Comparison of ENCODE assay signal across 1 cellular context in genomic region chr1:41432481-41433280, GRCh38.
TF ChIP-seq lines count a peak whose summit lies in the region.

No MANE protein-coding gene starts in this region.

TF ChIP-seq in K562, 482 proteins besides CTCF, POLR2A, EP300 and RAD21 (continued from another document and continues in another):
- TF ChIP-seq CREB1 (IDR thresholded peaks at IDR 0.05) (no peak), CREB1 (CRISPR knock-in tag; IDR thresholded peaks at IDR 0.05) (peak; percentile 73), ESRRB (CRISPR knock-in tag; IDR thresholded peaks at IDR 0.05; ENCODE audit: borderline replicate concordance) (no peak), ZHX1 (conservative IDR thresholded peaks at IDR 0.05; ENCODE audit: low read length) (0 out of 2 replicates have a peak, but pooled peaks have one; percentile 66), COPS2 (conservative IDR thresholded peaks at IDR 0.05) (no peak), EWSR1 (IDR thresholded peaks at IDR 0.05; ENCODE audit: borderline replicate concordance, low read depth, partially characterized antibody) (no peak), RAD51 (IDR thresholded peaks at IDR 0.05; ENCODE audit: borderline replicate concordance, low read depth) (no peak), SNRNP70 (optimal IDR thresholded peaks at IDR 0.05; ENCODE audit: low read depth, low read length) (no peak), SMAD4 (CRISPR knock-in tag; conservative IDR thresholded peaks at IDR 0.05) (peak; percentile 58; the same call in 1 of the 2 replicates), RREB1 (CRISPR knock-in tag; IDR thresholded peaks at IDR 0.05) (peak; percentile 34; the same call in 1 of the 2 replicates), ZNF384 (IDR thresholded peaks at IDR 0.05; ENCODE audit: low read depth, low read length) (no peak), YY1 (IDR thresholded peaks at IDR 0.05; ENCODE audit: borderline replicate concordance in 1 of 3, control insufficient read depth in 1 of 3, extremely low read depth in 1 of 3, insufficient read depth in 3 of 3, insufficient read length in 1 of 3, insufficient replicate concordance in 2 of 3, low read depth in 1 of 3, low read length in 2 of 3) (peak in 2 of 3 experiments; percentile 54 to 55), XRCC5 (IDR thresholded peaks at IDR 0.05; ENCODE audit: low read depth, low read length) (peak; percentile 86), NR2C1 (IDR thresholded peaks at IDR 0.05) (peak; percentile 82), NR2C1 (tag; IDR thresholded peaks at IDR 0.05) (peak; percentile 90), DIDO1 (tag; IDR thresholded peaks at IDR 0.05; ENCODE audit: low read depth) (no peak), JUN (IDR thresholded peaks at IDR 0.05; ENCODE audit: borderline replicate concordance, low read depth, low read length) (peak; percentile 94), JUN (CRISPR knock-in tag; IDR thresholded peaks at IDR 0.05; ENCODE audit: borderline replicate concordance) (no peak), RB1 (IDR thresholded peaks at IDR 0.05; ENCODE audit: low read depth) (peak; percentile 88), CBX5 (IDR thresholded peaks at IDR 0.05; ENCODE audit: borderline replicate concordance, low read depth) (no peak), ATF7 (IDR thresholded peaks at IDR 0.05) (peak; percentile 51; the same call in 1 of the 2 replicates), ZNF133 (CRISPR knock-in tag; IDR thresholded peaks at IDR 0.05) (peak; percentile 23; the same call in 1 of the 2 replicates), ZBED1 (IDR thresholded peaks at IDR 0.05) (no peak), KAT7 (CRISPR knock-in tag; IDR thresholded peaks at IDR 0.05; ENCODE audit: borderline replicate concordance) (no peak), TAF15 (IDR thresholded peaks at IDR 0.05; ENCODE audit: low read depth, low read length) (no peak), MBD2 (IDR thresholded peaks at IDR 0.05; ENCODE audit: borderline replicate concordance, low read depth) (no peak), ESRRA (IDR thresholded peaks at IDR 0.05; ENCODE audit: borderline replicate concordance, low read depth) (peak; percentile 98), ZNF511 (CRISPR knock-in tag; IDR thresholded peaks at IDR 0.05) (peak; percentile 81; the same call in 1 of the 2 replicates), CGGBP1 (CRISPR knock-in tag; IDR thresholded peaks at IDR 0.05) (no peak), NR2C2 (CRISPR knock-in tag; IDR thresholded peaks at IDR 0.05) (peak; percentile 82; the same call in 1 of the 2 replicates), NR2C2 (tag; IDR thresholded peaks at IDR 0.05) (peak; percentile 92), HCFC1 (IDR thresholded peaks at IDR 0.05; ENCODE audit: low read depth, low read length) (peak; percentile 46), PTBP1 (IDR thresholded peaks at IDR 0.05; ENCODE audit: low read depth, low read length) (no peak), BCLAF1 (IDR thresholded peaks at IDR 0.05; ENCODE audit: borderline replicate concordance in 1 of 2, control insufficient read depth in 1 of 2, low read depth in 2 of 2, low read length in 1 of 2) (no peak), ZNF764 (CRISPR knock-in tag; IDR thresholded peaks at IDR 0.05; ENCODE audit: low read depth) (no peak), USF2 (CRISPR knock-in tag; IDR thresholded peaks at IDR 0.05) (no peak), ZNF431 (CRISPR knock-in tag; IDR thresholded peaks at IDR 0.05) (peak; percentile 54; the same call in 1 of the 2 replicates), NCOA4 (IDR thresholded peaks at IDR 0.05; ENCODE audit: partially characterized antibody) (no peak), RBM25 (IDR thresholded peaks at IDR 0.05; ENCODE audit: low read depth, low read length, severe bottlenecking) (peak; percentile 79), ZFPM2 (CRISPR knock-in tag; IDR thresholded peaks at IDR 0.05) (no peak), ATF2 (CRISPR knock-in tag; IDR thresholded peaks at IDR 0.05) (no peak), MITF (IDR thresholded peaks at IDR 0.05) (0 out of 2 replicates have a peak, but pooled peaks have one; percentile 33), ETV6 (IDR thresholded peaks at IDR 0.05; ENCODE audit: borderline replicate concordance in 1 of 2, low read depth in 2 of 2, low read length in 1 of 2) (peak in 1 of 2 experiments; percentile 41; a peak in 1 of 4 replicates), ETV6 (CRISPR knock-in tag; IDR thresholded peaks at IDR 0.05; ENCODE audit: borderline replicate concordance) (no peak), HEY1 (CRISPR knock-in tag; IDR thresholded peaks at IDR 0.05; ENCODE audit: borderline replicate concordance) (0 out of 2 replicates have a peak, but pooled peaks have one; percentile 4), C11orf30 (IDR thresholded peaks at IDR 0.05; ENCODE audit: low read depth) (peak; percentile 64; the same call in 1 of the 2 replicates), NR2F6 (CRISPR knock-in tag; IDR thresholded peaks at IDR 0.05) (peak; percentile 20; the same call in 1 of the 2 replicates), ZC3H11A (IDR thresholded peaks at IDR 0.05; ENCODE audit: low read depth, low read length) (no peak), CXXC5 (CRISPR knock-in tag; IDR thresholded peaks at IDR 0.05) (peak; percentile 26; the same call in 1 of the 2 replicates)
